ENCODE assay signal across 1 cellular context in genomic region chr22:41561335-41561734, GRCh38.
TF ChIP-seq lines count a peak whose summit lies in the region.

No MANE protein-coding gene starts in this region.

TF ChIP-seq in HepG2, 621 proteins besides CTCF, POLR2A, EP300 and RAD21:
- TF ChIP-seq ZNF720 (CRISPR knock-in tag; IDR thresholded peaks at IDR 0.05) (no peak), NFYC (CRISPR knock-in tag; IDR thresholded peaks at IDR 0.05) (no peak), ZNF660 (CRISPR knock-in tag; IDR thresholded peaks at IDR 0.05; ENCODE audit: borderline replicate concordance, low read depth) (no peak), ZNF775 (CRISPR knock-in tag; IDR thresholded peaks at IDR 0.05; ENCODE audit: borderline replicate concordance) (no peak), CEBPB (IDR thresholded peaks at IDR 0.05; ENCODE audit: borderline replicate concordance, low read depth, low read length) (no peak), TEAD3 (CRISPR knock-in tag; optimal IDR thresholded peaks at IDR 0.05; ENCODE audit: borderline replicate concordance) (peak; percentile 39), EED (CRISPR knock-in tag; IDR thresholded peaks at IDR 0.05) (no peak), ZNF577 (CRISPR knock-in tag; IDR thresholded peaks at IDR 0.05; ENCODE audit: borderline replicate concordance, low read depth) (no peak), HOXA3 (CRISPR knock-in tag; IDR thresholded peaks at IDR 0.05) (no peak), RFX1 (IDR thresholded peaks at IDR 0.05) (no peak), ZNF687 (CRISPR knock-in tag; IDR thresholded peaks at IDR 0.05) (0 out of 2 replicates have a peak, but pooled peaks have one; percentile 3), ZNF891 (CRISPR knock-in tag; IDR thresholded peaks at IDR 0.05) (peak; percentile 30; the same call in 1 of the 2 replicates), ZNF354B (CRISPR knock-in tag; IDR thresholded peaks at IDR 0.05) (no peak), KDM5B (CRISPR knock-in tag; IDR thresholded peaks at IDR 0.05; ENCODE audit: borderline replicate concordance) (0 out of 2 replicates have a peak, but pooled peaks have one; percentile 25), REXO4 (CRISPR knock-in tag; IDR thresholded peaks at IDR 0.05; ENCODE audit: borderline replicate concordance) (no peak), ZNF510 (CRISPR knock-in tag; IDR thresholded peaks at IDR 0.05; ENCODE audit: low read depth) (no peak), AGO2 (optimal IDR thresholded peaks at IDR 0.05; ENCODE audit: low read depth, low read length) (no peak), KAT8 (CRISPR knock-in tag; IDR thresholded peaks at IDR 0.05) (no peak), TCF7 (IDR thresholded peaks at IDR 0.05; ENCODE audit: low read depth) (no peak), SMAD3 (CRISPR knock-in tag; IDR thresholded peaks at IDR 0.05) (no peak), NFKB2 (CRISPR knock-in tag; IDR thresholded peaks at IDR 0.05; ENCODE audit: borderline replicate concordance) (no peak), FOXJ3 (CRISPR knock-in tag; IDR thresholded peaks at IDR 0.05; ENCODE audit: borderline replicate concordance) (no peak), MED8 (CRISPR knock-in tag; IDR thresholded peaks at IDR 0.05; ENCODE audit: insufficient replicate concordance) (no peak), HNRNPLL (IDR thresholded peaks at IDR 0.05; ENCODE audit: low read depth, low read length, poor library complexity, severe bottlenecking) (no peak), TBP (CRISPR knock-in tag; IDR thresholded peaks at IDR 0.05) (no peak), ZNF362 (CRISPR knock-in tag; IDR thresholded peaks at IDR 0.05; ENCODE audit: borderline replicate concordance) (no peak), ZSCAN22 (CRISPR knock-in tag; IDR thresholded peaks at IDR 0.05) (no peak), FOXO4 (CRISPR knock-in tag; conservative IDR thresholded peaks at IDR 0.05) (no peak), MTA3 (CRISPR knock-in tag; IDR thresholded peaks at IDR 0.05) (no peak), NFKBIZ (CRISPR knock-in tag; IDR thresholded peaks at IDR 0.05) (no peak), ZNF704 (CRISPR knock-in tag; IDR thresholded peaks at IDR 0.05; ENCODE audit: borderline replicate concordance) (no peak), MAFK (conservative IDR thresholded peaks at IDR 0.05 in 1 of 2, IDR thresholded peaks at IDR 0.05 in 1 of 2; ENCODE audit: low read length in 2 of 2) (no peak), ZNF556 (CRISPR knock-in tag; IDR thresholded peaks at IDR 0.05; ENCODE audit: borderline replicate concordance) (no peak), SRY (CRISPR knock-in tag; IDR thresholded peaks at IDR 0.05) (0 out of 2 replicates have a peak, but pooled peaks have one; percentile 50), TFAP4 (IDR thresholded peaks at IDR 0.05; ENCODE audit: borderline replicate concordance, low read depth) (no peak), ZNF646 (CRISPR knock-in tag; IDR thresholded peaks at IDR 0.05) (no peak), RAD51 (IDR thresholded peaks at IDR 0.05; ENCODE audit: borderline replicate concordance) (no peak), NKX3-1 (CRISPR knock-in tag; IDR thresholded peaks at IDR 0.05) (no peak), ZNF768 (CRISPR knock-in tag; IDR thresholded peaks at IDR 0.05) (peak; percentile 56), MNT (IDR thresholded peaks at IDR 0.05) (no peak), ZNF7 (CRISPR knock-in tag; IDR thresholded peaks at IDR 0.05) (no peak), SCMH1 (CRISPR knock-in tag; IDR thresholded peaks at IDR 0.05; ENCODE audit: borderline replicate concordance) (no peak)
